ENCODE assay signal across 7 cellular contexts in the genomic region with DNA sequence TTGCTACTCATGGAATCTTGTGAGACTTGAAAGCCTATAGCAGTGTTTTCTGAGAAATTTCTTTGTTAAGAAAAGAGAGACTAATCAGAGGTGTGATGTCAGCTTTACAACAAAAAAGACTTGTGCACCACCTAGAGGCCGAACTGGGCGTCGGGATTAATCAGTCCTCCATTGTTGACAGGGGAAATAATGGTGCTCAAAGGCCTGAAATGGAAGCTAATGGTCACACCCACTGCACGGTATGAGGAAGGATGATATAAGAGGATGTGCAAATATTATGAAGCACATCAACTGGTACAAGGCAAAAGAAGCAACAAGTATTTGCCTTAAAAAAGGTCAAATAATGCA.
A peak's percentile ranks its signal among the peaks of the same experiment; 100 is the strongest.
DNase-seq lines count a peak whose midpoint lies in the region; ATAC-seq and TF ChIP-seq lines count a peak whose summit lies in the region.

No MANE protein-coding gene starts in this region.

- H3K4me3 ChIP-seq in left ventricle myocardium inferior (no peak overlapping the region), skeletal muscle cell (ENCODE audit: low read depth, low read length) (no peak overlapping the region)

- ATAC-seq in GM19463 (IDR thresholded peaks at IDR 0.05; ENCODE audit: unreplicated experiment) (peak; percentile 91), HG03432 (IDR thresholded peaks at IDR 0.05; ENCODE audit: unreplicated experiment) (peak; percentile 98)

- H3K9me3 Mint-ChIP-seq in activated naive CD8-positive, alpha-beta T cell treated with anti-CD3 and anti-CD28 coated beads for 36 hours: no peaks in the 10 kb centered on the region

- H3K36me3 Mint-ChIP-seq in activated naive CD8-positive, alpha-beta T cell treated with anti-CD3 and anti-CD28 coated beads for 36 hours: no peaks in the 10 kb centered on the region

- H3K4me1 Mint-ChIP-seq in activated naive CD8-positive, alpha-beta T cell treated with anti-CD3 and anti-CD28 coated beads for 36 hours: no peaks in the 10 kb centered on the region

- no peak overlapping the region for H3K27ac Mint-ChIP-seq in activated naive CD8-positive, alpha-beta T cell treated with anti-CD3 and anti-CD28 coated beads for 36 hours

- peaks cover 6% of the 10 kb centered on the region for H3K9me3 ChIP-seq in left ventricle myocardium inferior (replicated peaks)

- no peak overlapping the region for H3K27ac ChIP-seq in left ventricle myocardium inferior (replicated peaks)

- H3K27me3 ChIP-seq in left ventricle myocardium inferior (ENCODE audit: low read depth): no peaks in the 10 kb centered on the region

- intact Hi-C loops in left ventricle myocardium inferior (cut with micrococcal nuclease): no loop called here

- peak; percentile 70 for DNase-seq in GM03348 (ENCODE audit: low spot score)
- peak; percentile 61 for DNase-seq in NCI-H226
- peak; percentile 27 for DNase-seq in activated naive CD8-positive, alpha-beta T cell treated with anti-CD3 and anti-CD28 coated beads for 36 hours
- peak; percentile 50 for DNase-seq in left ventricle myocardium inferior
- peak; percentile 25 for DNase-seq in skeletal muscle cell (ENCODE audit: low read depth)

- H3K4me1 ChIP-seq in left ventricle myocardium inferior: no peaks in the 10 kb centered on the region

- TF ChIP-seq CTCF in left ventricle myocardium inferior (IDR thresholded peaks at IDR 0.05; ENCODE audit: borderline replicate concordance): peak; percentile 66

- H3K36me3 ChIP-seq in left ventricle myocardium inferior: no peaks in the 10 kb centered on the region

- H3K27me3 Mint-ChIP-seq in activated naive CD8-positive, alpha-beta T cell treated with anti-CD3 and anti-CD28 coated beads for 36 hours: peaks cover 3% of the 10 kb centered on the region

- no peak overlapping the region for H3K4me3 Mint-ChIP-seq in activated naive CD8-positive, alpha-beta T cell treated with anti-CD3 and anti-CD28 coated beads for 36 hours
